ENCODE assay signal across 15 cellular contexts in the genomic region with DNA sequence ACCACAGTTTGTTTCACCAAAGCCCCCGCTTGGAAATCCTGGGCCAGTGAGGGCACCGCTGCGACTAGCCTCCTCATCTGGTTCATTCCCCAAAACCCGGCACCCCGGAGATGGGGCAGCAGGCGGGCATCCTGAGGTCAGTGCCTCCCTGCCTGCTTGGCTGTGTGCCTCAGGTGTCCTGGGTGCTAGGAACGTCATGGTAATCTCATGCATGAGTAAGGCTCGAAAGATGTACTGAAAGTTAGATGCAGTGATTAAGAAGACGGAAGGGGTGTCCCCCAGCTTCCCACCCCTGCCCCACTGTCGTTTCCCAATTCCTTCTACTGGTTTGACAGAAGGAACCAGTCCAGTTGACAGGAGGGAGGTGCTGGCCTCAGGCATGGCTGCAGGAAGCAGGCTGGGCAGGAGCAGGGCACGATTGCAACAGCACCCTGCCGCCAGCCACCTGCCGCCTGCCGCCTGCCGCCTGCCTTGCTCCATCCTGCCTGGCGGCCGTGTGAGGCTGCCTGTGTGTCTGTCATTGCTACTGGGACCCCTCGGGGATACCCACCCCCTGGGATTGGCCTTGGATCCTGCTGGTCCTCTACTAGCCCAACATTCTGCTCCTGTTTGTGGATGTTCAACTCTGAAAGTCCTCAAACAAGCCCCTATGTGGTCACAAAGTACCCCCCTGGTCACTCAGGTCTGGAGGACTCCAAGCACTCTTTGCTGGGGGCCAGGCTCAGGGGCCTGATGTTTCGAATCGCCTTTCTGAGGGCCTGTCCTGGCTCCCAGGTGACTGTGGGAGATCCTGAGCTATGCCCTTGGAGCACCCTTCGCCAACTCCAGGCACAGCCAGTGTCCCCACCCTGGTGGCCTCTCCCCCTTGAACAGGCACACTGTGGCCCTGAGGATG.
A peak's percentile ranks its signal among the peaks of the same experiment; 100 is the strongest.
DNase-seq lines count a peak whose midpoint lies in the region; ATAC-seq and TF ChIP-seq lines count a peak whose summit lies in the region.
"Had no signal": no experiment of that assay in that cellular context is flagged by ENCODE, and none has a peak within 500 bp of the region (broad histone marks: within the 10 kb centered on the region; RNA-seq: fewer than 3 reads in every experiment).

No MANE protein-coding gene starts in this region.

- no TSS peak for BruUV-seq in A673 (replicated peaks; lab: Mats Ljungman, UMichigan)

- no peak for TF ChIP-seq CTCF in A673 (conservative IDR thresholded peaks at IDR 0.05; ENCODE audit: low read depth, low read length)

- ATAC-seq in sciatic nerve (no peak), HG02970 (IDR thresholded peaks at IDR 0.05; ENCODE audit: low FRiP score, unreplicated experiment) (no peak), GM19397 (IDR thresholded peaks at IDR 0.05; ENCODE audit: unreplicated experiment) (no peak)
- ATAC-seq: T-helper 17 cell had no signal

- POLR2A ChIA-PET in A673 (lab: Charles Lee; ENCODE audit: low non-redundant PET): no interaction called here

- intact Hi-C loops in sciatic nerve (cut with DNase I) (no loop called here), A673 (cut with micrococcal nuclease; ENCODE audit: unreplicated experiment) (no loop called here)

- H3K4me1 ChIP-seq in esophagus (ENCODE audit: control insufficient read depth in 2 of 2, insufficient read depth in 2 of 2, low read length in 1 of 2): peaks cover 5 to 28% of the 10 kb centered on the region in 2 donors
- peaks cover 8% of the 10 kb centered on the region for H3K4me1 ChIP-seq in A673 (ENCODE audit: insufficient read depth, low read length, poor library complexity, severe bottlenecking)

- peak in 2 of 3 experiments; percentile 5 to 6 for DNase-seq in NCI-H1417 (lab: John Stamatoyannopoulos, UW)
- DNase-seq in NCI-H1417 treated with DMSO at 0.1 percent for 48 hours (lab: John Stamatoyannopoulos, UW): no peak
- DNase-seq in NCI-H510A (lab: John Stamatoyannopoulos, UW): peak; percentile 23
- peak; percentile 17 for DNase-seq in sciatic nerve (ENCODE audit: low spot score)
- DNase-seq in A673 (ENCODE audit: low spot score): no peak
- DNase-seq: activated CD4-positive, alpha-beta T cell treated with anti-CD3 and anti-CD28 coated beads, Interleukin-2, amount 50 U/mL, for 48 hours; activated naive CD4-positive, alpha-beta T cell treated with Interleukin-2 at 50 U/mL for 16 hours; OCI-M1; T-helper 17 cell had no signal

- H3K4me3 ChIP-seq in esophagus (ENCODE audit: low read depth in 1 of 2, low read length in 2 of 2) (no peak overlapping the region), A673 (ENCODE audit: low read depth, low read length, poor library complexity, severe bottlenecking) (no peak overlapping the region)
- H3K4me3 ChIP-seq: hepatocyte, lung had no signal

- H3K36me3 ChIP-seq in esophagus (ENCODE audit: control insufficient read depth in 2 of 2, insufficient read depth in 2 of 2, low read length in 1 of 2) (no peaks in the 10 kb centered on the region), A673 (ENCODE audit: insufficient read depth, low read length, poor library complexity, severe bottlenecking) (no peaks in the 10 kb centered on the region)
- H3K36me3 ChIP-seq: neutrophil had no signal

- CTCF ChIA-PET in A673 (lab: Charles Lee): no interaction called here

- peak overlapping the region; percentile 70 to 89 for H3K27ac ChIP-seq in esophagus (ENCODE audit: low read depth in 2 of 2, low read length in 1 of 2)
- H3K27ac ChIP-seq in A673 (ENCODE audit: low read depth, low read length, poor library complexity, severe bottlenecking): no peak overlapping the region
- H3K27ac ChIP-seq: hepatocyte, neutrophil had no signal

- H3K27me3 ChIP-seq in esophagus (ENCODE audit: control insufficient read depth in 1 of 2, insufficient read depth in 2 of 2, low read length in 2 of 2) (no peaks in the 10 kb centered on the region), A673 (replicated peaks; ENCODE audit: insufficient read depth, low read depth, low read length, poor library complexity) (no peaks in the 10 kb centered on the region)
- H3K27me3 ChIP-seq: hepatocyte had no signal

- WGBS in esophagus, 2 donors: 48 to 50% methylated on average over 21 of the region's 21 CpGs

- H3K9me3 ChIP-seq in esophagus (ENCODE audit: control insufficient read depth in 2 of 2, insufficient read depth in 1 of 2, low read depth in 1 of 2, low read length in 1 of 2) (no peaks in the 10 kb centered on the region), A673 (ENCODE audit: low read depth, low read length, poor library complexity, severe bottlenecking) (no peaks in the 10 kb centered on the region)
- H3K9me3 ChIP-seq: neutrophil had no signal

Comparison
In these comparisons a context has a peak if more than half of its experiments do, and no peak if none do; other contexts are left out.
1. DNase-seq: peak in NCI-H1417 (2 of 3), NCI-H510A (single experiment) and sciatic nerve (single experiment); none in NCI-H1417 treated with DMSO at 0.1 percent for 48 hours (single experiment) and A673 (single experiment).